In the genomic region with DNA sequence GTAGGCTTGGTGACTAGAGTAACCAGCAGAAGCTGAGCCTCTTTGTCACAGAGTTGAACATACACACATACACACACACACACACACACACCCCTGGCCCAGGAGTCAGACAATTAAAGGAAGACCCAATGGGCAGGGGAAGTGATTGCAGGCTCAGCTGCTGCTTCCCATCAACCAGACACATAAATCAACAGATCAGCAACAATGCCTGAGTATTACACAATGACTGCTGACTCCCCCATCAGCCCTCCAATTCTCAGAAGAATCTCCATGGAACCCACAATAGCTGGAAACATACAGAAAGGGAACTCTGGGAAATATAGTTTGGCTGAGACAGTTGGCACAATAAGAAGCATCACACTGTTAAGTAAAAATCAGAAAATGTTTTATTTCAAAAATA, we compare ENCODE assay signal across 14 cellular contexts.
DNase-seq lines count a peak whose midpoint lies in the region; ATAC-seq, FAIRE-seq and TF ChIP-seq lines count a peak whose summit lies in the region.
"Had no signal": no experiment of that assay in that cellular context is flagged by ENCODE, and none has a peak within 500 bp of the region (broad histone marks: within the 10 kb centered on the region; RNA-seq: fewer than 3 reads in every experiment).

No MANE protein-coding gene starts in this region.

- FAIRE-seq in HTR-8/SVneo (lab: Jason Lieb, UNC): peak; percentile 9
- FAIRE-seq: frontal cortex, GM12878 had no signal

- intact Hi-C loops in heart right ventricle (cut with DNase I): loop anchor here in 5 of 10 donors (5.0 to 10.0 kb wide), 5 partner anchors 54 to 566 kb away; partner anchors contain the start of gene PLCB4 (in 1 of the 5)

- H3K27ac ChIP-seq in heart right ventricle: peak overlapping the region in 1 of 10 donors; percentile 16

- no peak for TF ChIP-seq CTCF in heart right ventricle (IDR thresholded peaks at IDR 0.05)

- no peaks in the 10 kb centered on the region for H3K27me3 ChIP-seq in heart right ventricle

- peak in 5 of 8 donors; percentile 34 to 78 (median 44) for ATAC-seq in heart right ventricle
- ATAC-seq in GM21423 (IDR thresholded peaks at IDR 0.05; ENCODE audit: unreplicated experiment): no peak
- ATAC-seq: GM12878 had no signal

- peaks cover 0 to 39% (median 15%) of the 10 kb centered on the region in 9 donors for H3K4me1 ChIP-seq in heart right ventricle

- no peak overlapping the region for H3K4me3 ChIP-seq in heart right ventricle
- H3K4me3 ChIP-seq: GM12878 had no signal

- no peaks in the 10 kb centered on the region for H3K9me3 ChIP-seq in heart right ventricle

- DNase-seq in HTR-8/SVneo (ENCODE audit: insufficient read length, low spot score): no peak
- DNase-seq in UCSD-AML1 (lab: John Stamatoyannopoulos, UW; ENCODE audit: unreplicated experiment): peak; percentile 10
- peak in 1 of 2 donors; percentile 8 for DNase-seq in heart right ventricle
- DNase-seq in renal cortical epithelial cell (ENCODE audit: low read depth): peak; percentile 81
- DNase-seq in NCI-H1092 treated with DMSO at 0.1 percent for 48 hours (lab: John Stamatoyannopoulos, UW): no peak
- DNase-seq in GM19238 (ENCODE audit: insufficient read length, low spot score): no peak
- DNase-seq: activated effector memory CD4-positive, alpha-beta T cell treated with anti-CD3 and anti-CD28 coated beads, Interleukin-2, amount 50 U/mL, for 16 hours; CD4-positive, alpha-beta T cell; immature natural killer cell; stimulated activated CD4-positive, alpha-beta T cell treated with anti-CD3 and anti-CD28 coated beads, Interleukin-4, amount 100 ng/mL, for 24 hours; trophoblast cell had no signal

- no peaks in the 10 kb centered on the region for H3K36me3 ChIP-seq in heart right ventricle

Comparison
In these comparisons a context has a peak if more than half of its experiments do, and no peak if none do; other contexts are left out.
1. DNase-seq: peak in UCSD-AML1 (single experiment) and renal cortical epithelial cell (single experiment); none in HTR-8/SVneo (single experiment), NCI-H1092 treated with DMSO at 0.1 percent for 48 hours (single experiment) and GM19238 (single experiment).